ENCODE assay signal across 13 cellular contexts in the genomic region with DNA sequence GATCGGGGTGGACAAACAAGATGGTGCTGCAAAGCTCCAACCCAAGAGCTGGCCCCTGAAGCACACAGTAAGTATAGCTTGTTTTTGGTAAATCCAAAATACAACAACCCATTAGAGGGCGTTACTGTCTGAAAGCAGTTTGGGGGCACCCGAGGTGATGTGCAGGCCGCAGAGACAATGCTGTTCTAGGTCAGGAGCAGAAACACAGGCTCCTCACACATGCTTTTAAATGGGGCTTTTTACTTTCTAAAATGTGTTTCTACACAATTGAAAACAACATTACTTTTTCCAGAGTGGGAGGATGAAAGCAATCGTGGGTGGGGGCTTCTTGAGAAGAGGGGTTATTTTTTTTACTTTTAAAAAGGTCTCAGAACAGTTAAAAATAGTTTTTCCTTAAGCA.
A peak's percentile ranks its signal among the peaks of the same experiment; 100 is the strongest.
DNase-seq lines count a peak whose midpoint lies in the region; ATAC-seq and TF ChIP-seq lines count a peak whose summit lies in the region.
"Had no signal": no experiment of that assay in that cellular context is flagged by ENCODE, and none has a peak within 500 bp of the region (broad histone marks: within the 10 kb centered on the region; RNA-seq: fewer than 3 reads in every experiment).

No MANE protein-coding gene starts in this region.

- no peak for TF ChIP-seq CTCF in CD8-positive, alpha-beta T cell (IDR thresholded peaks at IDR 0.05)

- H3K27ac ChIP-seq in CD8-positive, alpha-beta T cell (ENCODE audit: low read depth, low read length) = peak overlapping the region; percentile 12
- H3K27ac ChIP-seq in naive thymus-derived CD4-positive, alpha-beta T cell (ENCODE audit: low read depth, low read length) = peak overlapping the region; percentile 86
- H3K27ac ChIP-seq: heart left ventricle had no signal

- no peaks in the 10 kb centered on the region for H3K27me3 Mint-ChIP-seq in CD8-positive, alpha-beta T cell (ENCODE audit: low read depth)
- no peaks in the 10 kb centered on the region for H3K27me3 Mint-ChIP-seq in activated T-cell treated with anti-CD3 and anti-CD28 coated beads, Interleukin-2, amount 50 U/mL, for 4 hours (ENCODE audit: low read depth)
- H3K27me3 Mint-ChIP-seq in naive thymus-derived CD4-positive, alpha-beta T cell = no peaks in the 10 kb centered on the region
- peaks cover 2 to 6% of the 10 kb centered on the region in 2 donors for H3K27me3 Mint-ChIP-seq in natural killer cell treated with Interleukin-12 subunit alpha and Interleukin-12 subunit beta and Interleukin-15 and Interleukin-18, amount 100 ng/mL, for 72 hours

- no peak overlapping the region for H3K4me3 Mint-ChIP-seq in CD8-positive, alpha-beta T cell
- peak overlapping the region; percentile 60 for H3K4me3 Mint-ChIP-seq in activated T-cell treated with anti-CD3 and anti-CD28 coated beads, Interleukin-2, amount 50 U/mL, for 4 hours
- peak overlapping the region; percentile 76 to 97 (median 90) for H3K4me3 Mint-ChIP-seq in naive thymus-derived CD4-positive, alpha-beta T cell
- H3K4me3 Mint-ChIP-seq in natural killer cell treated with Interleukin-12 subunit alpha and Interleukin-12 subunit beta and Interleukin-15 and Interleukin-18, amount 100 ng/mL, for 72 hours = no peak overlapping the region
- H3K4me3 Mint-ChIP-seq: endodermal cell had no signal

- no peaks in the 10 kb centered on the region for H3K36me3 ChIP-seq in CD8-positive, alpha-beta T cell (ENCODE audit: insufficient read depth, low read length)
- H3K36me3 ChIP-seq in naive thymus-derived CD4-positive, alpha-beta T cell (ENCODE audit: control insufficient read depth in 2 of 3, insufficient read depth in 3 of 3, low read length in 3 of 3) = no peaks in the 10 kb centered on the region
- H3K36me3 ChIP-seq: heart left ventricle had no signal

- no peaks in the 10 kb centered on the region for H3K27me3 ChIP-seq in CD8-positive, alpha-beta T cell (ENCODE audit: insufficient read depth, low read length)
- H3K27me3 ChIP-seq in naive thymus-derived CD4-positive, alpha-beta T cell (ENCODE audit: control insufficient read depth in 2 of 2, insufficient read depth in 2 of 2, low read length in 2 of 2) = no peaks in the 10 kb centered on the region
- H3K27me3 ChIP-seq: heart left ventricle had no signal

- peaks cover 4% of the 10 kb centered on the region for H3K36me3 Mint-ChIP-seq in CD8-positive, alpha-beta T cell
- H3K36me3 Mint-ChIP-seq in activated T-cell treated with anti-CD3 and anti-CD28 coated beads, Interleukin-2, amount 50 U/mL, for 4 hours (ENCODE audit: insufficient read depth) = no peaks in the 10 kb centered on the region
- peaks cover 0 to 33% (median 0%) of the 10 kb centered on the region in 5 donors for H3K36me3 Mint-ChIP-seq in naive thymus-derived CD4-positive, alpha-beta T cell
- H3K36me3 Mint-ChIP-seq in natural killer cell treated with Interleukin-12 subunit alpha and Interleukin-12 subunit beta and Interleukin-15 and Interleukin-18, amount 100 ng/mL, for 72 hours = peaks cover 7% of the 10 kb centered on the region

- no peaks in the 10 kb centered on the region for H3K9me3 ChIP-seq in CD8-positive, alpha-beta T cell (ENCODE audit: low read length)
- no peaks in the 10 kb centered on the region for H3K9me3 ChIP-seq in naive thymus-derived CD4-positive, alpha-beta T cell (ENCODE audit: control insufficient read depth in 2 of 3, low read length in 3 of 3)

- intact Hi-C loops in CD8-positive, alpha-beta T cell (cut with DNase I, micrococcal nuclease) = no loop called here
- intact Hi-C loops in naive thymus-derived CD4-positive, alpha-beta T cell (cut with micrococcal nuclease) = loop anchor here (1.0 to 10.0 kb wide), 13 partner anchors 14 to 1176 kb away; partner anchors contain the start of gene FHIT (in 1 of the 2)

- no peaks in the 10 kb centered on the region for H3K9me3 Mint-ChIP-seq in CD8-positive, alpha-beta T cell
- H3K9me3 Mint-ChIP-seq in activated T-cell treated with anti-CD3 and anti-CD28 coated beads, Interleukin-2, amount 50 U/mL, for 4 hours = no peaks in the 10 kb centered on the region
- peaks cover 0 to 23% (median 3%) of the 10 kb centered on the region in 11 donors for H3K9me3 Mint-ChIP-seq in naive thymus-derived CD4-positive, alpha-beta T cell
- no peaks in the 10 kb centered on the region for H3K9me3 Mint-ChIP-seq in natural killer cell treated with Interleukin-12 subunit alpha and Interleukin-12 subunit beta and Interleukin-15 and Interleukin-18, amount 100 ng/mL, for 72 hours

- H3K4me3 ChIP-seq in CD8-positive, alpha-beta T cell (ENCODE audit: low read depth, low read length) = no peak overlapping the region
- H3K4me3 ChIP-seq in naive thymus-derived CD4-positive, alpha-beta T cell (ENCODE audit: low read length) = peak overlapping the region; percentile 54
- H3K4me3 ChIP-seq: heart left ventricle, lung had no signal

- POLR2A ChIA-PET in CD8-positive, alpha-beta T cell (lab: Charles Lee) = no interaction called here
- POLR2A ChIA-PET in naive thymus-derived CD4-positive, alpha-beta T cell (lab: Charles Lee) = interaction anchor here (0.6 to 11.5 kb wide), 17 partner anchors 8 to 503 kb away, joined by 3 to 295 read pairs (median 6); no protein-coding TSS in a partner anchor

- H3K4me1 Mint-ChIP-seq in CD8-positive, alpha-beta T cell (ENCODE audit: low read depth) = peaks cover 67% of the 10 kb centered on the region
- H3K4me1 Mint-ChIP-seq in activated T-cell treated with anti-CD3 and anti-CD28 coated beads, Interleukin-2, amount 50 U/mL, for 4 hours (ENCODE audit: low read depth) = peaks cover 60% of the 10 kb centered on the region
- H3K4me1 Mint-ChIP-seq in naive thymus-derived CD4-positive, alpha-beta T cell = peaks cover 19 to 70% (median 64%) of the 10 kb centered on the region in 7 donors
- H3K4me1 Mint-ChIP-seq in natural killer cell treated with Interleukin-12 subunit alpha and Interleukin-12 subunit beta and Interleukin-15 and Interleukin-18, amount 100 ng/mL, for 72 hours (ENCODE audit: low read depth in 2 of 2) = peaks cover 21 to 23% of the 10 kb centered on the region in 2 donors

- TF ChIP-seq POLR2A in Raji (IDR thresholded peaks at IDR 0.05; ENCODE audit: insufficient read depth, low read depth, low read length) = 0 out of 2 replicates have a peak, but pooled peaks have one; percentile 37

- peak overlapping the region; percentile 72 for H3K27ac Mint-ChIP-seq in CD8-positive, alpha-beta T cell
- peak overlapping the region; percentile 89 to 98 (median 94) for H3K27ac Mint-ChIP-seq in naive thymus-derived CD4-positive, alpha-beta T cell
- peak overlapping the region in 1 of 2 donors; percentile 64 for H3K27ac Mint-ChIP-seq in natural killer cell treated with Interleukin-12 subunit alpha and Interleukin-12 subunit beta and Interleukin-15 and Interleukin-18, amount 100 ng/mL, for 72 hours
- H3K27ac Mint-ChIP-seq: endodermal cell had no signal

- H3K4me1 ChIP-seq in CD8-positive, alpha-beta T cell (ENCODE audit: insufficient read depth, low read length) = peaks cover 41% of the 10 kb centered on the region
- peaks cover 17 to 40% of the 10 kb centered on the region in 2 donors for H3K4me1 ChIP-seq in naive thymus-derived CD4-positive, alpha-beta T cell (ENCODE audit: control insufficient read depth in 2 of 2, insufficient read depth in 2 of 2, low read length in 2 of 2)

- CTCF ChIA-PET in CD8-positive, alpha-beta T cell (lab: Charles Lee) = no interaction called here
- CTCF ChIA-PET in naive thymus-derived CD4-positive, alpha-beta T cell (lab: Charles Lee) = interaction anchor here (0.6 to 1.2 kb wide), 14 partner anchors 12 to 445 kb away, joined by 3 to 5 read pairs (median 3); no protein-coding TSS in a partner anchor

- ATAC-seq in CD8-positive, alpha-beta T cell = peak; percentile 47
- ATAC-seq in activated T-cell treated with anti-CD3 and anti-CD28 coated beads, Interleukin-2, amount 50 U/mL, for 4 hours = peak; percentile 44 to 57
- ATAC-seq in naive thymus-derived CD4-positive, alpha-beta T cell = peak; percentile 83
- ATAC-seq in GM21528 (IDR thresholded peaks at IDR 0.05; ENCODE audit: low FRiP score, unreplicated experiment) = no peak
- no peak for ATAC-seq in natural killer cell treated with Interleukin-12 subunit alpha and Interleukin-12 subunit beta and Interleukin-15 and Interleukin-18, amount 100 ng/mL, for 72 hours
- ATAC-seq: HCT116, heart left ventricle had no signal

- peak in 2 of 7 experiments; percentile 23 to 27 for DNase-seq in CD8-positive, alpha-beta T cell
- DNase-seq in activated T-cell treated with anti-CD3 and anti-CD28 coated beads, Interleukin-2, amount 50 U/mL, for 4 hours = peak; percentile 16
- DNase-seq in naive thymus-derived CD4-positive, alpha-beta T cell = peak in 8 of 9 donors; percentile 46 to 78 (median 69)
- DNase-seq in NCI-H2107 treated with DMSO at 0.1 percent for 48 hours (lab: John Stamatoyannopoulos, UW; ENCODE audit: unreplicated experiment) (no peak), DMS79 (lab: John Stamatoyannopoulos, UW) (no peak)
- DNase-seq in natural killer cell treated with Interleukin-12 subunit alpha and Interleukin-12 subunit beta and Interleukin-15 and Interleukin-18, amount 100 ng/mL, for 72 hours (ENCODE audit: low spot score) = no peak
- DNase-seq: endodermal cell, GDM1, heart left ventricle had no signal

Comparison
In these comparisons a context has a peak if more than half of its experiments do, and no peak if none do; other contexts are left out.
1. ATAC-seq: peak in CD8-positive, alpha-beta T cell (single experiment), activated T-cell treated with anti-CD3 and anti-CD28 coated beads, Interleukin-2, amount 50 U/mL, for 4 hours (2 of 2) and naive thymus-derived CD4-positive, alpha-beta T cell (single experiment); none in GM21528 (single experiment) and natural killer cell treated with Interleukin-12 subunit alpha and Interleukin-12 subunit beta and Interleukin-15 and Interleukin-18, amount 100 ng/mL, for 72 hours (0 of 2).
2. DNase-seq: peak in activated T-cell treated with anti-CD3 and anti-CD28 coated beads, Interleukin-2, amount 50 U/mL, for 4 hours (single experiment) and naive thymus-derived CD4-positive, alpha-beta T cell (8 of 9); none in NCI-H2107 treated with DMSO at 0.1 percent for 48 hours (single experiment), natural killer cell treated with Interleukin-12 subunit alpha and Interleukin-12 subunit beta and Interleukin-15 and Interleukin-18, amount 100 ng/mL, for 72 hours (single experiment) and DMS79 (single experiment).
3. H3K4me3 Mint-ChIP-seq: peak in activated T-cell treated with anti-CD3 and anti-CD28 coated beads, Interleukin-2, amount 50 U/mL, for 4 hours (single experiment) and naive thymus-derived CD4-positive, alpha-beta T cell (10 of 10); none in CD8-positive, alpha-beta T cell (single experiment) and natural killer cell treated with Interleukin-12 subunit alpha and Interleukin-12 subunit beta and Interleukin-15 and Interleukin-18, amount 100 ng/mL, for 72 hours (single experiment).
4. intact Hi-C loops: an anchor here in naive thymus-derived CD4-positive, alpha-beta T cell (1.0 to 10.0 kb wide); none called in CD8-positive, alpha-beta T cell.